10 cellular contexts compared by ENCODE assay signal in the genomic region with DNA sequence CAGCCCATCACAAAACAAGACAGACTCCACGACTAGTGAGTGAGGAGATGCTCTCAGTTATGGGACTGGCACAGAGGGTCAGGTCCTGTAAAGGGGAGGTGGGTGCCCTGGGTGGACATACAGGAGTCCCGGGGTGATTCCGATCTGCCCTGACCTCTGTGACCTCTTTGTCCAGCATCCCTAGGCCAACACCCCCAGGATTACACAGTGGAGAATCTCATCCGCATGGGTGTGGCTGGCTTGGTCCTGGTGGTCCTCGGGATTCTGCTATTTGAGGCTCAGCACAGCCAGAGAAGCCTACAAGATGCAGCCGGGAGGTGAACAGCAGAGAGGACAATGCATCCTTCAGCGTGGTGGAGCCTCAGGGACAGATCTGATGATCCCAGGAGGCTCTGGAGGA. TPM values are rescaled to one million over a fixed set of nuclear protein-coding genes. Genes with fewer than 3 reads are reported as not detected.
"Had no signal": no experiment of that assay in that cellular context is flagged by ENCODE, and none has a peak within 500 bp of the region (broad histone marks: within the 10 kb centered on the region; RNA-seq: fewer than 3 reads in every experiment).

No MANE protein-coding gene starts in this region.

- DNase-seq: H9, HCEC 1CT, IMR-90, KG1 had no signal

- H3K27ac ChIP-seq: HL-60 had no signal

- ATAC-seq: GM23338, K562 had no signal

- FAIRE-seq: H1, H54, K562 had no signal

- H3K4me3 ChIP-seq: GM23338, K562 had no signal

- H3K4me2 ChIP-seq: GM23338 had no signal

RNA-seq across cellular contexts. Expression of a gene that starts 6.4 kb away (rescaled TPM):
- total RNA-seq: GM23338, H1, H9, HT1080, IMR-90, K562 had no signal

RNA-seq across cellular contexts. Expression of a gene that starts 13.4 kb away (rescaled TPM):
- total RNA-seq: GM23338, H1, H9, HT1080, IMR-90 had no signal

RNA-seq across cellular contexts. Expression of a gene that starts 43.3 kb away (rescaled TPM):
- total RNA-seq: H1, H9, HT1080, IMR-90, K562 had no signal
